1 cellular context compared by ENCODE assay signal in the genomic region with DNA sequence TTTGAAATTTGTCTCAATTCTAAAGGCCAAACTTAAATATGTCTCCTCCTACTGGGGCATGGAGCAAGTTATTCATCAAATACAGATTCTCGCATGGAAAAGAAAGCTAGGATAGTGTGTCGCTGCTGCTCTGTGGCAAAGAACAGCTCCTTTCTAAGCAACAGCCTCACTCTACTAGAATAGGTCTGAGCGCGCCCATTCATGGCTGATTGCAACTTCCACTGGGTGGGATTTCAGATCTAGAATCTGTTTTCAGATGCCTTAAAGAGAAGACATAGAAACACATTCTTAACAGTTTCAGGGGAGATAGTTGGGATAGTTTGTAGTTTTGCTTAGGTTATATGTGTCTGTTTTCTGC.
TF ChIP-seq lines count a peak whose summit lies in the region.

No MANE protein-coding gene starts in this region.

TF ChIP-seq in GM12878, 131 proteins besides CTCF, POLR2A, EP300 and RAD21 (continued from another document):
- TF ChIP-seq, protein P1, sequence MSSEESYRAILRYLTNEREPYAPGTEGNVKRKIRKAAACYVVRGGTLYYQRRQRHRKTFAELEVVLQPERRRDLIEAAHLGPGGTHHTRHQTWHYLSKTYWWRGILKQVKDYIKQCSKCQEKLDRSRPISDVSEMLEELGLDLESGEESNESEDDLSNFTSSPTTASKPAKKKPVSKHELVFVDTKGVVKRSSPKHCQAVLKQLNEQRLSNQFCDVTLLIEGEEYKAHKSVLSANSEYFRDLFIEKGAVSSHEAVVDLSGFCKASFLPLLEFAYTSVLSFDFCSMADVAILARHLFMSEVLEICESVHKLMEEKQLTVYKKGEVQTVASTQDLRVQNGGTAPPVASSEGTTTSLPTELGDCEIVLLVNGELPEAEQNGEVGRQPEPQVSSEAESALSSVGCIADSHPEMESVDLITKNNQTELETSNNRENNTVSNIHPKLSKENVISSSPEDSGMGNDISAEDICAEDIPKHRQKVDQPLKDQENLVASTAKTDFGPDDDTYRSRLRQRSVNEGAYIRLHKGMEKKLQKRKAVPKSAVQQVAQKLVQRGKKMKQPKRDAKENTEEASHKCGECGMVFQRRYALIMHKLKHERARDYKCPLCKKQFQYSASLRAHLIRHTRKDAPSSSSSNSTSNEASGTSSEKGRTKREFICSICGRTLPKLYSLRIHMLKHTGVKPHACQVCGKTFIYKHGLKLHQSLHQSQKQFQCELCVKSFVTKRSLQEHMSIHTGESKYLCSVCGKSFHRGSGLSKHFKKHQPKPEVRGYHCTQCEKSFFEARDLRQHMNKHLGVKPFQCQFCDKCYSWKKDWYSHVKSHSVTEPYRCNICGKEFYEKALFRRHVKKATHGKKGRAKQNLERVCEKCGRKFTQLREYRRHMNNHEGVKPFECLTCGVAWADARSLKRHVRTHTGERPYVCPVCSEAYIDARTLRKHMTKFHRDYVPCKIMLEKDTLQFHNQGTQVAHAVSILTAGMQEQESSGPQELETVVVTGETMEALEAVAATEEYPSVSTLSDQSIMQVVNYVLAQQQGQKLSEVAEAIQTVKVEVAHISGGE (CRISPR knock-in tag; IDR thresholded peaks at IDR 0.05), result no peak
- TF ChIP-seq, protein P2, sequence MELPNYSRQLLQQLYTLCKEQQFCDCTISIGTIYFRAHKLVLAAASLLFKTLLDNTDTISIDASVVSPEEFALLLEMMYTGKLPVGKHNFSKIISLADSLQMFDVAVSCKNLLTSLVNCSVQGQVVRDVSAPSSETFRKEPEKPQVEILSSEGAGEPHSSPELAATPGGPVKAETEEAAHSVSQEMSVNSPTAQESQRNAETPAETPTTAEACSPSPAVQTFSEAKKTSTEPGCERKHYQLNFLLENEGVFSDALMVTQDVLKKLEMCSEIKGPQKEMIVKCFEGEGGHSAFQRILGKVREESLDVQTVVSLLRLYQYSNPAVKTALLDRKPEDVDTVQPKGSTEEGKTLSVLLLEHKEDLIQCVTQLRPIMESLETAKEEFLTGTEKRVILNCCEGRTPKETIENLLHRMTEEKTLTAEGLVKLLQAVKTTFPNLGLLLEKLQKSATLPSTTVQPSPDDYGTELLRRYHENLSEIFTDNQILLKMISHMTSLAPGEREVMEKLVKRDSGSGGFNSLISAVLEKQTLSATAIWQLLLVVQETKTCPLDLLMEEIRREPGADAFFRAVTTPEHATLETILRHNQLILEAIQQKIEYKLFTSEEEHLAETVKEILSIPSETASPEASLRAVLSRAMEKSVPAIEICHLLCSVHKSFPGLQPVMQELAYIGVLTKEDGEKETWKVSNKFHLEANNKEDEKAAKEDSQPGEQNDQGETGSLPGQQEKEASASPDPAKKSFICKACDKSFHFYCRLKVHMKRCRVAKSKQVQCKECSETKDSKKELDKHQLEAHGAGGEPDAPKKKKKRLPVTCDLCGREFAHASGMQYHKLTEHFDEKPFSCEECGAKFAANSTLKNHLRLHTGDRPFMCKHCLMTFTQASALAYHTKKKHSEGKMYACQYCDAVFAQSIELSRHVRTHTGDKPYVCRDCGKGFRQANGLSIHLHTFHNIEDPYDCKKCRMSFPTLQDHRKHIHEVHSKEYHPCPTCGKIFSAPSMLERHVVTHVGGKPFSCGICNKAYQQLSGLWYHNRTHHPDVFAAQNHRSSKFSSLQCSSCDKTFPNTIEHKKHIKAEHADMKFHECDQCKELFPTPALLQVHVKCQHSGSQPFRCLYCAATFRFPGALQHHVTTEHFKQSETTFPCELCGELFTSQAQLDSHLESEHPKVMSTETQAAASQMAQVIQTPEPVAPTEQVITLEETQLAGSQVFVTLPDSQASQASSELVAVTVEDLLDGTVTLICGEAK (IDR thresholded peaks at IDR 0.05; ENCODE audit: borderline replicate concordance), result no peak
- no peak for TF ChIP-seq SIN3A (IDR thresholded peaks at IDR 0.05; ENCODE audit: low read depth, low read length)
- TF ChIP-seq, protein P3, sequence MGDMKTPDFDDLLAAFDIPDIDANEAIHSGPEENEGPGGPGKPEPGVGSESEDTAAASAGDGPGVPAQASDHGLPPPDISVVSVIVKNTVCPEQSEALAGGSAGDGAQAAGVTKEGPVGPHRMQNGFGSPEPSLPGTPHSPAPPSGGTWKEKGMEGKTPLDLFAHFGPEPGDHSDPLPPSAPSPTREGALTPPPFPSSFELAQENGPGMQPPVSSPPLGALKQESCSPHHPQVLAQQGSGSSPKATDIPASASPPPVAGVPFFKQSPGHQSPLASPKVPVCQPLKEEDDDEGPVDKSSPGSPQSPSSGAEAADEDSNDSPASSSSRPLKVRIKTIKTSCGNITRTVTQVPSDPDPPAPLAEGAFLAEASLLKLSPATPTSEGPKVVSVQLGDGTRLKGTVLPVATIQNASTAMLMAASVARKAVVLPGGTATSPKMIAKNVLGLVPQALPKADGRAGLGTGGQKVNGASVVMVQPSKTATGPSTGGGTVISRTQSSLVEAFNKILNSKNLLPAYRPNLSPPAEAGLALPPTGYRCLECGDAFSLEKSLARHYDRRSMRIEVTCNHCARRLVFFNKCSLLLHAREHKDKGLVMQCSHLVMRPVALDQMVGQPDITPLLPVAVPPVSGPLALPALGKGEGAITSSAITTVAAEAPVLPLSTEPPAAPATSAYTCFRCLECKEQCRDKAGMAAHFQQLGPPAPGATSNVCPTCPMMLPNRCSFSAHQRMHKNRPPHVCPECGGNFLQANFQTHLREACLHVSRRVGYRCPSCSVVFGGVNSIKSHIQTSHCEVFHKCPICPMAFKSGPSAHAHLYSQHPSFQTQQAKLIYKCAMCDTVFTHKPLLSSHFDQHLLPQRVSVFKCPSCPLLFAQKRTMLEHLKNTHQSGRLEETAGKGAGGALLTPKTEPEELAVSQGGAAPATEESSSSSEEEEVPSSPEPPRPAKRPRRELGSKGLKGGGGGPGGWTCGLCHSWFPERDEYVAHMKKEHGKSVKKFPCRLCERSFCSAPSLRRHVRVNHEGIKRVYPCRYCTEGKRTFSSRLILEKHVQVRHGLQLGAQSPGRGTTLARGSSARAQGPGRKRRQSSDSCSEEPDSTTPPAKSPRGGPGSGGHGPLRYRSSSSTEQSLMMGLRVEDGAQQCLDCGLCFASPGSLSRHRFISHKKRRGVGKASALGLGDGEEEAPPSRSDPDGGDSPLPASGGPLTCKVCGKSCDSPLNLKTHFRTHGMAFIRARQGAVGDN (IDR thresholded peaks at IDR 0.05), result no peak
- no peak for TF ChIP-seq MYB (IDR thresholded peaks at IDR 0.05; ENCODE audit: borderline replicate concordance, low read depth, low read length)
- no peak for TF ChIP-seq ASH2L (IDR thresholded peaks at IDR 0.05; ENCODE audit: borderline replicate concordance, low read depth)
- no peak for TF ChIP-seq NR2F1 (conservative IDR thresholded peaks at IDR 0.05)
- TF ChIP-seq ESRRA (IDR thresholded peaks at IDR 0.05; ENCODE audit: low read length), result no peak
- TF ChIP-seq, protein P4, sequence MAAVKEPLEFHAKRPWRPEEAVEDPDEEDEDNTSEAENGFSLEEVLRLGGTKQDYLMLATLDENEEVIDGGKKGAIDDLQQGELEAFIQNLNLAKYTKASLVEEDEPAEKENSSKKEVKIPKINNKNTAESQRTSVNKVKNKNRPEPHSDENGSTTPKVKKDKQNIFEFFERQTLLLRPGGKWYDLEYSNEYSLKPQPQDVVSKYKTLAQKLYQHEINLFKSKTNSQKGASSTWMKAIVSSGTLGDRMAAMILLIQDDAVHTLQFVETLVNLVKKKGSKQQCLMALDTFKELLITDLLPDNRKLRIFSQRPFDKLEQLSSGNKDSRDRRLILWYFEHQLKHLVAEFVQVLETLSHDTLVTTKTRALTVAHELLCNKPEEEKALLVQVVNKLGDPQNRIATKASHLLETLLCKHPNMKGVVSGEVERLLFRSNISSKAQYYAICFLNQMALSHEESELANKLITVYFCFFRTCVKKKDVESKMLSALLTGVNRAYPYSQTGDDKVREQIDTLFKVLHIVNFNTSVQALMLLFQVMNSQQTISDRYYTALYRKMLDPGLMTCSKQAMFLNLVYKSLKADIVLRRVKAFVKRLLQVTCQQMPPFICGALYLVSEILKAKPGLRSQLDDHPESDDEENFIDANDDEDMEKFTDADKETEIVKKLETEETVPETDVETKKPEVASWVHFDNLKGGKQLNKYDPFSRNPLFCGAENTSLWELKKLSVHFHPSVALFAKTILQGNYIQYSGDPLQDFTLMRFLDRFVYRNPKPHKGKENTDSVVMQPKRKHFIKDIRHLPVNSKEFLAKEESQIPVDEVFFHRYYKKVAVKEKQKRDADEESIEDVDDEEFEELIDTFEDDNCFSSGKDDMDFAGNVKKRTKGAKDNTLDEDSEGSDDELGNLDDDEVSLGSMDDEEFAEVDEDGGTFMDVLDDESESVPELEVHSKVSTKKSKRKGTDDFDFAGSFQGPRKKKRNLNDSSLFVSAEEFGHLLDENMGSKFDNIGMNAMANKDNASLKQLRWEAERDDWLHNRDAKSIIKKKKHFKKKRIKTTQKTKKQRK (IDR thresholded peaks at IDR 0.05; ENCODE audit: low read depth, low read length), result no peak
- no peak for TF ChIP-seq ETV6 (conservative IDR thresholded peaks at IDR 0.05 in 1 of 2, IDR thresholded peaks at IDR 0.05 in 1 of 2; ENCODE audit: borderline replicate concordance in 1 of 2, low read depth in 1 of 2)
- no peak for TF ChIP-seq EED (IDR thresholded peaks at IDR 0.05; ENCODE audit: low read depth)
- no peak for TF ChIP-seq SMAD1 (IDR thresholded peaks at IDR 0.05; ENCODE audit: low read depth, partially characterized antibody)
- no peak for TF ChIP-seq KAT2A (conservative IDR thresholded peaks at IDR 0.05; ENCODE audit: control insufficient read depth, low read depth, low read length)
- no peak for TF ChIP-seq CREB1 (IDR thresholded peaks at IDR 0.05; ENCODE audit: low read depth)
- TF ChIP-seq ZSCAN29 (IDR thresholded peaks at IDR 0.05), result no peak
- TF ChIP-seq MTA3 (IDR thresholded peaks at IDR 0.05; ENCODE audit: borderline replicate concordance, low read length), result no peak
- no peak for TF ChIP-seq KDM1A (IDR thresholded peaks at IDR 0.05; ENCODE audit: borderline replicate concordance)
